22 cellular contexts compared by ENCODE assay signal in genomic region chr14:30142216-30142615, GRCh38.
"Had no signal": no experiment of that assay in that cellular context is flagged by ENCODE, and none has a peak within 500 bp of the region (broad histone marks: within the 10 kb centered on the region; RNA-seq: fewer than 3 reads in every experiment).

No MANE protein-coding gene starts in this region.

- H3K36me3 ChIP-seq: brain microvascular endothelial cell, cardiac muscle cell, Peyer's patch had no signal

- ATAC-seq: activated T-helper 17 cell treated with anti-CD3 and anti-CD28 coated beads, Interleukin-2, amount 50 U/mL, for 72 hours; T-helper 17 cell had no signal

- H3K27ac ChIP-seq: brain microvascular endothelial cell, cardiac muscle cell, Peyer's patch, RWPE1 had no signal

- DNase-seq: activated CD4-positive, alpha-beta memory T cell treated with anti-CD3 and anti-CD28 coated beads for 36 hours; activated CD4-positive, alpha-beta T cell treated with anti-CD3 and anti-CD28 coated beads, Interleukin-2, amount 10 ng/mL, durations not matched to agents 7 days and 5 days; activated CD4-positive, CD25-positive, alpha-beta regulatory T cell; activated gamma-delta T cell; activated naive CD4-positive, alpha-beta T cell treated with anti-CD3 and anti-CD28 coated beads for 36 hours; activated naive CD8-positive, alpha-beta T cell treated with anti-CD3 and anti-CD28 coated beads for 36 hours; activated T-cell treated with anti-CD3 and anti-CD28 coated beads for 4 hours; activated T-cell treated with anti-CD3 and anti-CD28 coated beads, Interleukin-2, amount 50 U/mL, for 48 hours; brain microvascular endothelial cell; NCI-H1105 treated with DMSO at 0.1 percent for 48 hours; NCI-H1436 treated with DMSO at 0.1 percent for 48 hours; NCI-H187; NCI-H2081; NCI-H510A treated with DMSO at 0.1 percent for 48 hours; NCI-H69; Peyer's patch; Right ventricle myocardium superior; T-helper 17 cell; T-helper 9 cell had no signal

- H3K27me3 ChIP-seq: brain microvascular endothelial cell, cardiac muscle cell, Peyer's patch had no signal

- H3K4me3 ChIP-seq: cardiac muscle cell, Peyer's patch had no signal

- H3K4me1 ChIP-seq: Peyer's patch had no signal
